In genomic region chr16:75279277-75279676, GRCh38 we compare ENCODE assay signal across 12 cellular contexts. TPM values are rescaled to one million over a fixed set of nuclear protein-coding genes. Genes with fewer than 3 reads are reported as not detected.
DNase-seq lines count a peak whose midpoint lies in the region; ATAC-seq, FAIRE-seq and TF ChIP-seq lines count a peak whose summit lies in the region.
"Had no signal": no experiment of that assay in that cellular context is flagged by ENCODE, and none has a peak within 500 bp of the region (broad histone marks: within the 10 kb centered on the region; RNA-seq: fewer than 3 reads in every experiment).

No MANE protein-coding gene starts in this region.

- ATAC-seq in activated naive CD4-positive, alpha-beta T cell treated with anti-CD3 and anti-CD28 coated beads, Interleukin-2, amount 50 U/mL, for 72 hours = no peak

- peak; percentile 34 for DNase-seq in COLO668 (lab: John Stamatoyannopoulos, UW; ENCODE audit: unreplicated experiment)
- DNase-seq in M059J (ENCODE audit: low read depth) = peak; percentile 47
- peak; percentile 57 for DNase-seq in SHP77 treated with DMSO at 0.1 percent for 48 hours (lab: John Stamatoyannopoulos, UW)
- DNase-seq in left kidney (ENCODE audit: low read depth, low spot score) = peak; percentile 68
- no peak for DNase-seq in effector CD4-positive, alpha-beta T cell
- DNase-seq in activated naive CD4-positive, alpha-beta T cell treated with anti-CD3 and anti-CD28 coated beads, Interleukin-2, amount 50 U/mL, for 72 hours (ENCODE audit: low spot score in 2 of 2) = no peak
- DNase-seq in SK-N-DZ (ENCODE audit: low spot score) = no peak
- DNase-seq in GM12892 (ENCODE audit: insufficient read length) = no peak
- DNase-seq: central memory CD4-positive, alpha-beta T cell; posterior cingulate gyrus; stimulated activated CD4-positive, alpha-beta T cell treated with anti-CD3 and anti-CD28 coated beads, Interleukin-1b, Interleukin-23, amount 100 ng/mL, for 48 hours; T-helper 9 cell had no signal

- H3K36me3 Mint-ChIP-seq in activated naive CD4-positive, alpha-beta T cell treated with anti-CD3 and anti-CD28 coated beads, Interleukin-2, amount 50 U/mL, for 72 hours = no peaks in the 10 kb centered on the region

- no peak for FAIRE-seq in GM12892 (lab: Jason Lieb, UNC)

- no peak for TF ChIP-seq POLR2A in GM12892 (IDR thresholded peaks at IDR 0.05; ENCODE audit: low read depth, low read length)

- no peaks in the 10 kb centered on the region for H3K9me3 Mint-ChIP-seq in activated naive CD4-positive, alpha-beta T cell treated with anti-CD3 and anti-CD28 coated beads, Interleukin-2, amount 50 U/mL, for 72 hours

- H3K27ac Mint-ChIP-seq in activated naive CD4-positive, alpha-beta T cell treated with anti-CD3 and anti-CD28 coated beads, Interleukin-2, amount 50 U/mL, for 72 hours = no peak overlapping the region

RNA-seq across cellular contexts. Expression of gene BCAR1, which starts 27.9 kb away (rescaled TPM):
- 47.3 and 80.5 TPM in 2 replicates for total RNA-seq in M059J (2014; rRNA removed; shearing (Covaris generic))
- total RNA-seq in activated naive CD4-positive, alpha-beta T cell treated with anti-CD3 and anti-CD28 coated beads, Interleukin-2, amount 50 U/mL, for 72 hours = under 1 TPM; 0.16 to 0.71 TPM
- 38.2 and 42.1 TPM in 2 replicates for polyA plus RNA-seq in SK-N-DZ (2014; cell fraction: cytosol; rRNA removed)
- polyA plus RNA-seq in SK-N-DZ (2014; cell fraction: nucleus; rRNA removed) = 33.6 and 40.5 TPM in 2 replicates
- polyA plus RNA-seq in GM12892 (2012; ENCODE audit: missing spikeins) = 1.5 TPM

Comparison
In these comparisons a context has a peak if more than half of its experiments do, and no peak if none do; other contexts are left out.
1. DNase-seq: peak in COLO668 (single experiment), M059J (single experiment), SHP77 treated with DMSO at 0.1 percent for 48 hours (single experiment) and left kidney (single experiment); none in effector CD4-positive, alpha-beta T cell (single experiment), activated naive CD4-positive, alpha-beta T cell treated with anti-CD3 and anti-CD28 coated beads, Interleukin-2, amount 50 U/mL, for 72 hours (0 of 2), SK-N-DZ (single experiment) and GM12892 (single experiment).
2. RNA of gene BCAR1, which starts 27.9 kb away (total RNA-seq): 47.3 to 80.5 TPM in M059J; 0.16 to 0.71 TPM in activated naive CD4-positive, alpha-beta T cell treated with anti-CD3 and anti-CD28 coated beads, Interleukin-2, amount 50 U/mL, for 72 hours; every median in the first group is over 10 times any median in the second.